1 cellular context compared by ENCODE assay signal in the genomic region with DNA sequence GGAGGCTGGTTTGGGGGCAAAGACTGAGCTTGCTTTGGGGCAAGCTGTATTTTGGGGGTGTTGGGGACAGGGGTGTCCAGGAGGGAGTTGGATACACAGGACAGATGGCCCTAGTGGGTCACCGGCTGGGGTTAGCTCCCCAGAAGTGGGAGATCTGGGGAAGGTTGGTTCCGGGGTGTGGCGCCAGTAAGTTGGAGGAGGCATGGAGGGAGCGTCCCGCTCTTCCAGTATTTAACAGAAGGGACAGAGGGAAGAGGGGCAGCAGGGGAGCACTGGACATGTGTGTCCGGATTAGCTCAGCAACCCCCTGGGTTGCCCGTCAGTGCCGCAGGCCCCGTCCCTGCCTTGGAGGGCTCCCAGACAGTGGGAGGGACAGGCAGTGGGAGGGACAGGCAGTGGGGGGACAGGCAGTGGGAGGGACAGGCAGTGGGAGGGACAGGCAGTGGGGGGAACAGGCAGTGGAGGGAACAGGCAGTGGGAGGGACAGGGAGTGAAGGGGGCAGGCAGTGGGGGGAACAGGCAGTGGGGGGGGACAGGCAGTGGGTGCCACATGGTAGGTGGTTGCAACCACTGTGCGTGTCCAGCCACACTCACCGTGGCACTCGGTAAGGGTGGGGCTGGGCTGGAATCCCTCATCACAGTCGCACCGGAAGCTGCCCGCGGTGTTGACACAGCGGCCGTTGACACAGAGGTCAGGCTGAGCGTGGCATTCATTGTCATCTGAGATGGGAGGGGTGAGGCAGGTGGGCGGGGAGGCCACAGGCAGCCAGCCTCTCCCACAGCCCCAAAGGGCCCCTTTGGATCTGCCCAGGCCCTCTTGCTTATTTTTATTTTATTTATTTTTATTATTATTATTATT.
TF ChIP-seq lines count a peak whose summit lies in the region.

No MANE protein-coding gene starts in this region.

TF ChIP-seq in HepG2, 621 proteins besides CTCF, POLR2A, EP300 and RAD21 (continued from another document and continues in another):
- TF ChIP-seq ZNF44 (CRISPR knock-in tag; IDR thresholded peaks at IDR 0.05): no peak
- TF ChIP-seq POLR2AphosphoS5 (IDR thresholded peaks at IDR 0.05; ENCODE audit: low read depth, low read length): 0 out of 2 replicates have a peak, but pooled peaks have one; percentile 25
- TF ChIP-seq IRX3 (CRISPR knock-in tag; IDR thresholded peaks at IDR 0.05; ENCODE audit: borderline replicate concordance, low read depth): no peak
- peak; percentile 73 for TF ChIP-seq FOSL2 (CRISPR knock-in tag; IDR thresholded peaks at IDR 0.05)
- TF ChIP-seq ZNF788 (CRISPR knock-in tag; IDR thresholded peaks at IDR 0.05; ENCODE audit: borderline replicate concordance): peak; percentile 82; the same call in 1 of the 2 replicates
- no peak for TF ChIP-seq ZNF7 (CRISPR knock-in tag; IDR thresholded peaks at IDR 0.05)
- no peak for TF ChIP-seq ZNF17 (CRISPR knock-in tag; IDR thresholded peaks at IDR 0.05)
- peak; percentile 53 for TF ChIP-seq ZNF18 (CRISPR knock-in tag; IDR thresholded peaks at IDR 0.05; ENCODE audit: insufficient replicate concordance)
- TF ChIP-seq, protein P1, sequence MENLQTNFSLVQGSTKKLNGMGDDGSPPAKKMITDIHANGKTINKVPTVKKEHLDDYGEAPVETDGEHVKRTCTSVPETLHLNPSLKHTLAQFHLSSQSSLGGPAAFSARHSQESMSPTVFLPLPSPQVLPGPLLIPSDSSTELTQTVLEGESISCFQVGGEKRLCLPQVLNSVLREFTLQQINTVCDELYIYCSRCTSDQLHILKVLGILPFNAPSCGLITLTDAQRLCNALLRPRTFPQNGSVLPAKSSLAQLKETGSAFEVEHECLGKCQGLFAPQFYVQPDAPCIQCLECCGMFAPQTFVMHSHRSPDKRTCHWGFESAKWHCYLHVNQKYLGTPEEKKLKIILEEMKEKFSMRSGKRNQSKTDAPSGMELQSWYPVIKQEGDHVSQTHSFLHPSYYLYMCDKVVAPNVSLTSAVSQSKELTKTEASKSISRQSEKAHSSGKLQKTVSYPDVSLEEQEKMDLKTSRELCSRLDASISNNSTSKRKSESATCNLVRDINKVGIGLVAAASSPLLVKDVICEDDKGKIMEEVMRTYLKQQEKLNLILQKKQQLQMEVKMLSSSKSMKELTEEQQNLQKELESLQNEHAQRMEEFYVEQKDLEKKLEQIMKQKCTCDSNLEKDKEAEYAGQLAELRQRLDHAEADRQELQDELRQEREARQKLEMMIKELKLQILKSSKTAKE (CRISPR knock-in tag; IDR thresholded peaks at IDR 0.05; ENCODE audit: borderline replicate concordance): peak; percentile 78
- no peak for TF ChIP-seq ZNF850 (CRISPR knock-in tag; conservative IDR thresholded peaks at IDR 0.05)
- no peak for TF ChIP-seq ZNF3 (CRISPR knock-in tag; IDR thresholded peaks at IDR 0.05)
- TF ChIP-seq, protein P2, sequence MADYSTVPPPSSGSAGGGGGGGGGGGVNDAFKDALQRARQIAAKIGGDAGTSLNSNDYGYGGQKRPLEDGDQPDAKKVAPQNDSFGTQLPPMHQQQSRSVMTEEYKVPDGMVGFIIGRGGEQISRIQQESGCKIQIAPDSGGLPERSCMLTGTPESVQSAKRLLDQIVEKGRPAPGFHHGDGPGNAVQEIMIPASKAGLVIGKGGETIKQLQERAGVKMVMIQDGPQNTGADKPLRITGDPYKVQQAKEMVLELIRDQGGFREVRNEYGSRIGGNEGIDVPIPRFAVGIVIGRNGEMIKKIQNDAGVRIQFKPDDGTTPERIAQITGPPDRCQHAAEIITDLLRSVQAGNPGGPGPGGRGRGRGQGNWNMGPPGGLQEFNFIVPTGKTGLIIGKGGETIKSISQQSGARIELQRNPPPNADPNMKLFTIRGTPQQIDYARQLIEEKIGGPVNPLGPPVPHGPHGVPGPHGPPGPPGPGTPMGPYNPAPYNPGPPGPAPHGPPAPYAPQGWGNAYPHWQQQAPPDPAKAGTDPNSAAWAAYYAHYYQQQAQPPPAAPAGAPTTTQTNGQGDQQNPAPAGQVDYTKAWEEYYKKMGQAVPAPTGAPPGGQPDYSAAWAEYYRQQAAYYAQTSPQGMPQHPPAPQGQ (CRISPR knock-in tag; IDR thresholded peaks at IDR 0.05; ENCODE audit: borderline replicate concordance): no peak
- TF ChIP-seq SRF (IDR thresholded peaks at IDR 0.05; ENCODE audit: low read depth, low read length): no peak
- TF ChIP-seq MLLT10 (CRISPR knock-in tag; IDR thresholded peaks at IDR 0.05): no peak
- TF ChIP-seq KLF12 (CRISPR knock-in tag; IDR thresholded peaks at IDR 0.05; ENCODE audit: borderline replicate concordance): 0 out of 2 replicates have a peak, but pooled peaks have one; percentile 52
- no peak for TF ChIP-seq ATAD3A (CRISPR knock-in tag; IDR thresholded peaks at IDR 0.05)
- TF ChIP-seq SIX1 (CRISPR knock-in tag; IDR thresholded peaks at IDR 0.05; ENCODE audit: borderline replicate concordance): peak; percentile 64; the same call in 1 of the 2 replicates
- TF ChIP-seq NONO (IDR thresholded peaks at IDR 0.05): no peak
- peak; percentile 48 for TF ChIP-seq NONO (CRISPR knock-in tag; conservative IDR thresholded peaks at IDR 0.05)
- TF ChIP-seq ZNF598 (CRISPR knock-in tag; IDR thresholded peaks at IDR 0.05; ENCODE audit: borderline replicate concordance): peak; percentile 6; the same call in 1 of the 2 replicates
- TF ChIP-seq, protein P3, sequence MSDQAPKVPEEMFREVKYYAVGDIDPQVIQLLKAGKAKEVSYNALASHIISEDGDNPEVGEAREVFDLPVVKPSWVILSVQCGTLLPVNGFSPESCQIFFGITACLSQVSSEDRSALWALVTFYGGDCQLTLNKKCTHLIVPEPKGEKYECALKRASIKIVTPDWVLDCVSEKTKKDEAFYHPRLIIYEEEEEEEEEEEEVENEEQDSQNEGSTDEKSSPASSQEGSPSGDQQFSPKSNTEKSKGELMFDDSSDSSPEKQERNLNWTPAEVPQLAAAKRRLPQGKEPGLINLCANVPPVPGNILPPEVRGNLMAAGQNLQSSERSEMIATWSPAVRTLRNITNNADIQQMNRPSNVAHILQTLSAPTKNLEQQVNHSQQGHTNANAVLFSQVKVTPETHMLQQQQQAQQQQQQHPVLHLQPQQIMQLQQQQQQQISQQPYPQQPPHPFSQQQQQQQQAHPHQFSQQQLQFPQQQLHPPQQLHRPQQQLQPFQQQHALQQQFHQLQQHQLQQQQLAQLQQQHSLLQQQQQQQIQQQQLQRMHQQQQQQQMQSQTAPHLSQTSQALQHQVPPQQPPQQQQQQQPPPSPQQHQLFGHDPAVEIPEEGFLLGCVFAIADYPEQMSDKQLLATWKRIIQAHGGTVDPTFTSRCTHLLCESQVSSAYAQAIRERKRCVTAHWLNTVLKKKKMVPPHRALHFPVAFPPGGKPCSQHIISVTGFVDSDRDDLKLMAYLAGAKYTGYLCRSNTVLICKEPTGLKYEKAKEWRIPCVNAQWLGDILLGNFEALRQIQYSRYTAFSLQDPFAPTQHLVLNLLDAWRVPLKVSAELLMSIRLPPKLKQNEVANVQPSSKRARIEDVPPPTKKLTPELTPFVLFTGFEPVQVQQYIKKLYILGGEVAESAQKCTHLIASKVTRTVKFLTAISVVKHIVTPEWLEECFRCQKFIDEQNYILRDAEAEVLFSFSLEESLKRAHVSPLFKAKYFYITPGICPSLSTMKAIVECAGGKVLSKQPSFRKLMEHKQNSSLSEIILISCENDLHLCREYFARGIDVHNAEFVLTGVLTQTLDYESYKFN (CRISPR knock-in tag; conservative IDR thresholded peaks at IDR 0.05): peak; percentile 77
- TF ChIP-seq ZNF205 (CRISPR knock-in tag; IDR thresholded peaks at IDR 0.05): no peak
- TF ChIP-seq HNRNPLL (IDR thresholded peaks at IDR 0.05; ENCODE audit: low read depth, low read length, poor library complexity, severe bottlenecking): peak; percentile 17
- TF ChIP-seq XBP1 (CRISPR knock-in tag; IDR thresholded peaks at IDR 0.05): no peak
- no peak for TF ChIP-seq HMGXB3 (CRISPR knock-in tag; IDR thresholded peaks at IDR 0.05; ENCODE audit: borderline replicate concordance)
- no peak for TF ChIP-seq ZBTB10 (CRISPR knock-in tag; IDR thresholded peaks at IDR 0.05; ENCODE audit: borderline replicate concordance)
- TF ChIP-seq, protein P4, sequence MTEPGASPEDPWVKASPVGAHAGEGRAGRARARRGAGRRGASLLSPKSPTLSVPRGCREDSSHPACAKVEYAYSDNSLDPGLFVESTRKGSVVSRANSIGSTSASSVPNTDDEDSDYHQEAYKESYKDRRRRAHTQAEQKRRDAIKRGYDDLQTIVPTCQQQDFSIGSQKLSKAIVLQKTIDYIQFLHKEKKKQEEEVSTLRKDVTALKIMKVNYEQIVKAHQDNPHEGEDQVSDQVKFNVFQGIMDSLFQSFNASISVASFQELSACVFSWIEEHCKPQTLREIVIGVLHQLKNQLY (CRISPR knock-in tag; IDR thresholded peaks at IDR 0.05): peak; percentile 77; the same call in 1 of the 2 replicates
- peak; percentile 72 for TF ChIP-seq CEBPG (CRISPR knock-in tag; IDR thresholded peaks at IDR 0.05)
- TF ChIP-seq BORCS8-MEF2B (CRISPR knock-in tag; IDR thresholded peaks at IDR 0.05): 0 out of 2 replicates have a peak, but pooled peaks have one; percentile 1
- peak; percentile 66 for TF ChIP-seq ZFX (CRISPR knock-in tag; IDR thresholded peaks at IDR 0.05; ENCODE audit: low read depth)
- peak; percentile 37; the same call in 1 of the 2 replicates for TF ChIP-seq ATF3 (CRISPR knock-in tag; IDR thresholded peaks at IDR 0.05)
- TF ChIP-seq CBX5 (CRISPR knock-in tag; IDR thresholded peaks at IDR 0.05; ENCODE audit: borderline replicate concordance): peak; percentile 66; the same call in 1 of the 2 replicates
- no peak for TF ChIP-seq KLF15 (CRISPR knock-in tag; IDR thresholded peaks at IDR 0.05; ENCODE audit: borderline replicate concordance)
- TF ChIP-seq FOXA1 (IDR thresholded peaks at IDR 0.05): peak; percentile 74
- peak; percentile 100 for TF ChIP-seq FOXA1 (CRISPR knock-in tag; IDR thresholded peaks at IDR 0.05)
- TF ChIP-seq, protein P5, sequence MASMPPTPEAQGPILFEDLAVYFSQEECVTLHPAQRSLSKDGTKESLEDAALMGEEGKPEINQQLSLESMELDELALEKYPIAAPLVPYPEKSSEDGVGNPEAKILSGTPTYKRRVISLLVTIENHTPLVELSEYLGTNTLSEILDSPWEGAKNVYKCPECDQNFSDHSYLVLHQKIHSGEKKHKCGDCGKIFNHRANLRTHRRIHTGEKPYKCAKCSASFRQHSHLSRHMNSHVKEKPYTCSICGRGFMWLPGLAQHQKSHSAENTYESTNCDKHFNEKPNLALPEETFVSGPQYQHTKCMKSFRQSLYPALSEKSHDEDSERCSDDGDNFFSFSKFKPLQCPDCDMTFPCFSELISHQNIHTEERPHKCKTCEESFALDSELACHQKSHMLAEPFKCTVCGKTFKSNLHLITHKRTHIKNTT (CRISPR knock-in tag; IDR thresholded peaks at IDR 0.05): no peak
- no peak for TF ChIP-seq ZNF34 (CRISPR knock-in tag; IDR thresholded peaks at IDR 0.05; ENCODE audit: borderline replicate concordance)
- TF ChIP-seq RXRA (CRISPR knock-in tag; IDR thresholded peaks at IDR 0.05): peak; percentile 96
- TF ChIP-seq SALL1 (CRISPR knock-in tag; IDR thresholded peaks at IDR 0.05): peak; percentile 86
